ENCODE assay signal across 8 cellular contexts in the genomic region with DNA sequence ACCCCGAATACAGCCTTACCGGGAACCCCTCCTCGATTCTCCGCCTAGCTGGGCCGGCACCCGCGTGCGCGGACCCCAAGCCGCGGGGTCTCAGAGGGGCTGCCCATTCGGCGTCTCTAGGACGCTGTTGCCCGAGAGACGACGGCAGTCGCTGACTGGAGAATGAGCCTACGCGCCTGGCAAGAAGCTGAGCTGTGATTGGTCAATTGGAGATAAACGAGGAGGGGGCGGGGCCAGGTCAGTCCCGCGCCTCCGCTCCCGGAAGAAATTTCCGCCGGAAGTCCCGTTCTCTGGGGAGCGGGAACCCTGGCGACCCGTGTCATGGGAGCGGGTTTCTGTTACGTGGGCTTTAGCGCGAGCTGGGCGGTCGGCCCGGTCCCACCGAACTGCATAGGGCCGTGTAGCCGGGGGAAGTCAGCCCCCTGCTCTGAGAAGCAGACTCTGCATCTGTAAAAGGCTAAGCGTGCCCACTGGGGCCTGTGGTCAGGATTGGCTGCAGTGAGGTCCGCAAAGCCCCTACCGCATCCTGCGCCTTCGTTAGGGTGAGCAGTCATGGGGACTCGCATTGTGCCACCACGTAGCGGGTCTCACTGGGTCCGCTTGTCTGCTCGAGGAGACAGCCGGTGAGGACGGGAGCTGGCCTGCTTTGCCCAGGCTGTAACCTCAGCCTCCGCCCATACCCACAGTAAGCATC.
DNase-seq lines count a peak whose midpoint lies in the region; ATAC-seq and TF ChIP-seq lines count a peak whose summit lies in the region.

A gene with protein sequence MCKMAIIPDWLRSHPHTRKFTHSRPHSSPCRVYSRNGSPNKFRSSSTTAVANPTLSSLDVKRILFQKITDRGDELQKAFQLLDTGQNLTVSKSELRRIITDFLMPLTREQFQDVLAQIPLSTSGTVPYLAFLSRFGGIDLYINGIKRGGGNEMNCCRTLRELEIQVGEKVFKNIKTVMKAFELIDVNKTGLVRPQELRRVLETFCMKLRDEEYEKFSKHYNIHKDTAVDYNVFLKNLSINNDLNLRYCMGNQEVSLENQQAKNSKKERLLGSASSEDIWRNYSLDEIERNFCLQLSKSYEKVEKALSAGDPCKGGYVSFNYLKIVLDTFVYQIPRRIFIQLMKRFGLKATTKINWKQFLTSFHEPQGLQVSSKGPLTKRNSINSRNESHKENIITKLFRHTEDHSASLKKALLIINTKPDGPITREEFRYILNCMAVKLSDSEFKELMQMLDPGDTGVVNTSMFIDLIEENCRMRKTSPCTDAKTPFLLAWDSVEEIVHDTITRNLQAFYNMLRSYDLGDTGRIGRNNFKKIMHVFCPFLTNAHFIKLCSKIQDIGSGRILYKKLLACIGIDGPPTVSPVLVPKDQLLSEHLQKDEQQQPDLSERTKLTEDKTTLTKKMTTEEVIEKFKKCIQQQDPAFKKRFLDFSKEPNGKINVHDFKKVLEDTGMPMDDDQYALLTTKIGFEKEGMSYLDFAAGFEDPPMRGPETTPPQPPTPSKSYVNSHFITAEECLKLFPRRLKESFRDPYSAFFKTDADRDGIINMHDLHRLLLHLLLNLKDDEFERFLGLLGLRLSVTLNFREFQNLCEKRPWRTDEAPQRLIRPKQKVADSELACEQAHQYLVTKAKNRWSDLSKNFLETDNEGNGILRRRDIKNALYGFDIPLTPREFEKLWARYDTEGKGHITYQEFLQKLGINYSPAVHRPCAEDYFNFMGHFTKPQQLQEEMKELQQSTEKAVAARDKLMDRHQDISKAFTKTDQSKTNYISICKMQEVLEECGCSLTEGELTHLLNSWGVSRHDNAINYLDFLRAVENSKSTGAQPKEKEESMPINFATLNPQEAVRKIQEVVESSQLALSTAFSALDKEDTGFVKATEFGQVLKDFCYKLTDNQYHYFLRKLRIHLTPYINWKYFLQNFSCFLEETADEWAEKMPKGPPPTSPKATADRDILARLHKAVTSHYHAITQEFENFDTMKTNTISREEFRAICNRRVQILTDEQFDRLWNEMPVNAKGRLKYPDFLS (N-terminal part only) (minus strand): TSS at position 157 of the 694 bp plus-strand sequence. CDS start 29,987 bp downstream, outside the sequence.

- H3K9me2 ChIP-seq in MM.1S (replicated peaks; ENCODE audit: insufficient read depth, low read length), result no peaks in the 10 kb centered on the region

- peaks cover 10% of the 10 kb centered on the region for H3K4me1 ChIP-seq in MM.1S (ENCODE audit: low read length)
- peaks cover 14% of the 10 kb centered on the region for H3K4me1 ChIP-seq in neuron (ENCODE audit: insufficient read depth, low read length)
- peaks cover 14% of the 10 kb centered on the region for H3K4me1 ChIP-seq in stomach smooth muscle (ENCODE audit: control insufficient read depth, insufficient read depth, low read length)

- H3K9ac ChIP-seq in MM.1S (ENCODE audit: low read length), result peak within 1 kb of the TSS; percentile 80
- peak within 1 kb of the TSS; percentile 78 to 98 for H3K9ac ChIP-seq in stomach smooth muscle (ENCODE audit: low read length in 2 of 2)

- H3K36me3 ChIP-seq in MM.1S (replicated peaks; ENCODE audit: insufficient read depth, low read length) (no peaks in the 10 kb centered on the region), neuron (ENCODE audit: insufficient read depth, low read length) (peaks cover 3% of the 10 kb centered on the region), stomach smooth muscle (ENCODE audit: control insufficient read depth in 2 of 2, insufficient read depth in 2 of 2, low read length in 2 of 2) (peaks cover 0 to 3% of the 10 kb centered on the region in 2 donors)

- peak within 1 kb of the TSS; percentile 24; the same call in 1 of the 2 replicates for H3K27ac ChIP-seq in MM.1S (ENCODE audit: low read length)
- H3K27ac ChIP-seq in stomach smooth muscle (ENCODE audit: low read length), result peak within 1 kb of the TSS; percentile 60

- H4K20me1 ChIP-seq in MM.1S (ENCODE audit: insufficient read depth, low read length), result no peaks in the 10 kb centered on the region

- TF ChIP-seq CTCF in MM.1S (IDR thresholded peaks at IDR 0.05; ENCODE audit: low read length), result no peak

- peak within 1 kb of the TSS; percentile 86 for H3K4me2 ChIP-seq in MM.1S (ENCODE audit: low read depth, low read length)

- DNase-seq in DMS53 treated with DMSO at 0.1 percent for 48 hours (lab: John Stamatoyannopoulos, UW; ENCODE audit: unreplicated experiment) (peak; percentile 70), MM.1S (peak; percentile 94), SIG-M5 (lab: John Stamatoyannopoulos, UW) (peak; percentile 41), foreskin melanocyte (peak; percentile 85)
- peak; percentile 85 for DNase-seq in activated gamma-delta T cell treated with anti-CD3 and anti-CD28 coated beads, Interleukin-2, amount 50 U/mL, for 16 hours (ENCODE audit: low read depth)

- H2AFZ ChIP-seq in MM.1S (ENCODE audit: low read length) (peak within 1 kb of the TSS; percentile 91), neuron (ENCODE audit: low read depth, low read length) (peak within 1 kb of the TSS; percentile 59)

- H3K4me3 ChIP-seq in MM.1S (ENCODE audit: low read length) (peak within 1 kb of the TSS; percentile 80), neuron (ENCODE audit: low read length) (peak within 1 kb of the TSS; percentile 83), stomach smooth muscle (ENCODE audit: low read length in 2 of 2) (peak within 1 kb of the TSS; percentile 90 to 99)

- H3F3A ChIP-seq in MM.1S (ENCODE audit: insufficient read depth, low read length), result no peaks in the 10 kb centered on the region

- peaks cover 8% of the 10 kb centered on the region; the same call in 1 of the 2 replicates for H3K79me2 ChIP-seq in MM.1S (ENCODE audit: low read length)

- H3K27me3 ChIP-seq in MM.1S (replicated peaks; ENCODE audit: insufficient read depth, low read length) (0 out of 2 replicates have a peak, but pooled peaks cover 3% of the 10 kb centered on the region), neuron (ENCODE audit: insufficient read depth, low read length) (no peaks in the 10 kb centered on the region), stomach smooth muscle (ENCODE audit: control insufficient read depth in 1 of 2, insufficient read depth in 2 of 2, low read length in 2 of 2) (no peaks in the 10 kb centered on the region)

- no peaks in the 10 kb centered on the region for H3K9me3 ChIP-seq in MM.1S (replicated peaks; ENCODE audit: insufficient read depth, low read length)
- no peaks in the 10 kb centered on the region for H3K9me3 ChIP-seq in neuron (ENCODE audit: low read length)
- no peaks in the 10 kb centered on the region for H3K9me3 ChIP-seq in stomach smooth muscle (ENCODE audit: control insufficient read depth in 2 of 2, low read length in 2 of 2)

- ATAC-seq in GM21825 (IDR thresholded peaks at IDR 0.05; ENCODE audit: unreplicated experiment), result peak; percentile 71

Comparison
In these comparisons a context has a peak if more than half of its experiments do, and no peak if none do; other contexts are left out.
1. Peak in every context shown above with its lines: DNase-seq, ATAC-seq, H3K4me3 ChIP-seq and H3K27ac ChIP-seq.
2. DNase-seq: peak in every context shown above with its lines; median percentile 94 in MM.1S; 85 in activated gamma-delta T cell treated with anti-CD3 and anti-CD28 coated beads, Interleukin-2, amount 50 U/mL, for 16 hours; 85 in foreskin melanocyte; 70 in DMS53 treated with DMSO at 0.1 percent for 48 hours; 41 in SIG-M5.